3 cellular contexts compared by ENCODE assay signal in genomic region chrY:25999848-26000247, GRCh38.
A peak's percentile ranks its signal among the peaks of the same experiment; 100 is the strongest.
DNase-seq lines count a peak whose midpoint lies in the region; ATAC-seq lines count a peak whose summit lies in the region.
"Not testable (repeated sequence)": the region's sequence is repeated elsewhere in the genome, so short reads cannot be mapped to it uniquely, and the experiment has no call there.

No MANE protein-coding gene starts in this region.

- not testable (repeated sequence) for DNase-seq in Right ventricle myocardium inferior (ENCODE audit: missing footprints); Right ventricle myocardium superior; left ventricle myocardium superior

- intact Hi-C loops in Right ventricle myocardium inferior (cut with DNase I); Right ventricle myocardium superior (cut with DNase I); left ventricle myocardium superior (cut with micrococcal nuclease): not testable (repeated sequence)

- ATAC-seq in Right ventricle myocardium inferior (peak; percentile 92), Right ventricle myocardium superior (ENCODE audit: poor library complexity) (peak; percentile 97), left ventricle myocardium superior (peak; percentile 98)
